Comparison of ENCODE assay signal across 22 cellular contexts in genomic region chr4:122673252-122673651, GRCh38. TPM values are rescaled to one million over a fixed set of nuclear protein-coding genes. Genes with fewer than 3 reads are reported as not detected.
A peak's percentile ranks its signal among the peaks of the same experiment; 100 is the strongest.
DNase-seq lines count a peak whose midpoint lies in the region; ATAC-seq, FAIRE-seq and TF ChIP-seq lines count a peak whose summit lies in the region.
"Had no signal": no experiment of that assay in that cellular context is flagged by ENCODE, and none has a peak within 500 bp of the region (broad histone marks: within the 10 kb centered on the region; RNA-seq: fewer than 3 reads in every experiment).

No MANE protein-coding gene starts in this region.

- H3K4me3 ChIP-seq in HFF-Myc (replicated peaks; ENCODE audit: low read depth, low read length) (no peak overlapping the region), neuronal stem cell (ENCODE audit: low read length in 2 of 2) (no peak overlapping the region)
- H3K4me3 ChIP-seq: coronary artery, gastroesophageal sphincter, transverse colon had no signal

- peaks cover 15% of the 10 kb centered on the region for H3K36me3 Mint-ChIP-seq in activated T-helper 1 cell treated with anti-CD3 and anti-CD28 coated beads, Interleukin-12 subunit alpha, Interleukin-12 subunit beta, Interleukin-2, Interleukin-4 antibody, amounts not matched to agents 30 ng/mL and 10 ng/mL and 1 ng/mL, durations not matched to agents 14 hours and 24 hours and 36 hours (ENCODE audit: low read depth)
- H3K36me3 Mint-ChIP-seq: CD8-positive, alpha-beta T cell had no signal

- H3K4me1 ChIP-seq in foreskin keratinocyte (peaks cover 26% of the 10 kb centered on the region), neuronal stem cell (ENCODE audit: control insufficient read depth in 2 of 2, insufficient read depth in 1 of 2, low read depth in 1 of 2, low read length in 2 of 2) (peaks cover 4 to 9% of the 10 kb centered on the region in 2 donors)
- H3K4me1 ChIP-seq: gastroesophageal sphincter had no signal

- no peak overlapping the region for H3K4ac ChIP-seq in neuronal stem cell (ENCODE audit: low read length)

- H3K23ac ChIP-seq in neuronal stem cell (ENCODE audit: low read depth, low read length, poor library complexity) = no peak overlapping the region

- H2BK120ac ChIP-seq in neuronal stem cell (ENCODE audit: low read depth, low read length) = no peak overlapping the region

- H3K79me1 ChIP-seq in neuronal stem cell (ENCODE audit: low read depth, low read length) = no peaks in the 10 kb centered on the region

- H3K9me3 ChIP-seq in neuronal stem cell (replicated peaks in 1 of 2; ENCODE audit: control insufficient read depth in 2 of 2, insufficient read depth in 1 of 2, low read depth in 1 of 2, low read length in 2 of 2) = no peaks in the 10 kb centered on the region
- H3K9me3 ChIP-seq: gastroesophageal sphincter, transverse colon had no signal

- H3K9me3 Mint-ChIP-seq in activated T-helper 1 cell treated with anti-CD3 and anti-CD28 coated beads, Interleukin-12 subunit alpha, Interleukin-12 subunit beta, Interleukin-2, Interleukin-4 antibody, amounts not matched to agents 30 ng/mL and 10 ng/mL and 1 ng/mL, durations not matched to agents 14 hours and 24 hours and 36 hours = peaks cover 20% of the 10 kb centered on the region
- H3K9me3 Mint-ChIP-seq: activated CD8-positive, alpha-beta T cell treated with anti-CD3 and anti-CD28 coated beads for 36 hours; CD8-positive, alpha-beta T cell; stimulated activated naive CD8-positive, alpha-beta T cell treated with anti-CD3 and anti-CD28 coated beads, Interleukin-15, Interleukin-2, amounts not matched to agents 100 ng/mL and 50 ng/mL, for 24 hours had no signal

- H2AFZ ChIP-seq in neuronal stem cell (ENCODE audit: low read length) = peak overlapping the region; percentile 85

- H4K8ac ChIP-seq in neuronal stem cell (ENCODE audit: low read depth, low read length) = no peak overlapping the region

- no peak overlapping the region for H3K9ac ChIP-seq in neuronal stem cell (ENCODE audit: low read depth, low read length, poor library complexity)

- ATAC-seq in foreskin keratinocyte (peak; percentile 24), HG03354 (IDR thresholded peaks at IDR 0.05; ENCODE audit: poor library complexity, severe bottlenecking, unreplicated experiment) (no peak), GM21390 (IDR thresholded peaks at IDR 0.05; ENCODE audit: unreplicated experiment) (no peak)
- ATAC-seq: activated CD8-positive, alpha-beta T cell treated with anti-CD3 and anti-CD28 coated beads for 36 hours; CD8-positive, alpha-beta T cell; gastroesophageal sphincter; left ventricle myocardium superior had no signal

- TF ChIP-seq CTCF in HFF-Myc (IDR thresholded peaks at IDR 0.05; ENCODE audit: low read depth, low read length, missing control alignments) (no peak), foreskin keratinocyte (conservative IDR thresholded peaks at IDR 0.05) (no peak)

- H3K27ac Mint-ChIP-seq in activated T-helper 1 cell treated with anti-CD3 and anti-CD28 coated beads, Interleukin-12 subunit alpha, Interleukin-12 subunit beta, Interleukin-2, Interleukin-4 antibody, amounts not matched to agents 30 ng/mL and 10 ng/mL and 1 ng/mL, durations not matched to agents 14 hours and 24 hours and 36 hours = peak overlapping the region; percentile 49
- H3K27ac Mint-ChIP-seq: activated CD8-positive, alpha-beta T cell treated with anti-CD3 and anti-CD28 coated beads for 36 hours; activated naive CD4-positive, alpha-beta T cell treated with anti-CD3 and anti-CD28 coated beads, Interleukin-2, amount 50 U/mL, for 24 hours; CD8-positive, alpha-beta T cell; stimulated activated naive CD8-positive, alpha-beta T cell treated with anti-CD3 and anti-CD28 coated beads, Interleukin-15, Interleukin-2, amounts not matched to agents 100 ng/mL and 50 ng/mL, for 24 hours had no signal

- no peak overlapping the region for H2BK15ac ChIP-seq in neuronal stem cell (ENCODE audit: low read length)

- no peak for FAIRE-seq in H54 (lab: Jason Lieb, UNC)

- H3K27me3 Mint-ChIP-seq in activated T-helper 1 cell treated with anti-CD3 and anti-CD28 coated beads, Interleukin-12 subunit alpha, Interleukin-12 subunit beta, Interleukin-2, Interleukin-4 antibody, amounts not matched to agents 30 ng/mL and 10 ng/mL and 1 ng/mL, durations not matched to agents 14 hours and 24 hours and 36 hours (ENCODE audit: insufficient read depth) = no peaks in the 10 kb centered on the region
- H3K27me3 Mint-ChIP-seq: activated naive CD4-positive, alpha-beta T cell treated with anti-CD3 and anti-CD28 coated beads, Interleukin-2, amount 50 U/mL, for 24 hours had no signal

- no peak overlapping the region for H3K18ac ChIP-seq in neuronal stem cell (ENCODE audit: low read length)

- TF ChIP-seq POLR2A in H54 (IDR thresholded peaks at IDR 0.05; ENCODE audit: low read depth, low read length) = no peak

- no peak overlapping the region for H3K4me2 ChIP-seq in neuronal stem cell (ENCODE audit: insufficient read depth, low read length, poor library complexity, severe bottlenecking)

- H4K91ac ChIP-seq in neuronal stem cell (ENCODE audit: low read depth, low read length, poor library complexity) = no peak overlapping the region

- peak; percentile 37 for DNase-seq in HFF-Myc (ENCODE audit: extremely low read depth, low read depth)
- DNase-seq in activated T-helper 1 cell treated with anti-CD3 and anti-CD28 coated beads, Interleukin-12 subunit alpha, Interleukin-12 subunit beta, Interleukin-2, Interleukin-4 antibody, amounts not matched to agents 30 ng/mL and 10 ng/mL and 1 ng/mL, durations not matched to agents 14 hours and 24 hours and 36 hours (ENCODE audit: low spot score) = no peak
- no peak for DNase-seq in foreskin keratinocyte
- DNase-seq in neuronal stem cell (ENCODE audit: low spot score) = no peak
- no peak for DNase-seq in H54 (ENCODE audit: insufficient read length, low spot score)
- DNase-seq in activated T-cell treated with anti-CD3 and anti-CD28 coated beads for 4 hours = no peak
- DNase-seq: activated CD8-positive, alpha-beta T cell treated with anti-CD3 and anti-CD28 coated beads for 36 hours; activated T-cell treated with anti-CD3 and anti-CD28 coated beads, Interleukin-2, amount 50 U/mL, for 48 hours; CD8-positive, alpha-beta T cell; KBM-7; left ventricle myocardium superior; NCI-H2029; posterior cingulate gyrus; T-helper 1 cell; transverse colon had no signal

- WGBS in neuronal stem cell (ENCODE audit: extremely low coverage in 2 of 2, insufficient read length in 2 of 2, insufficient replicate concordance in 1 of 2), 2 donors = no CpG with 5 or more reads among the region's 2 CpGs

- H2AK5ac ChIP-seq in neuronal stem cell (ENCODE audit: low read depth, low read length) = no peak overlapping the region

- H3K27ac ChIP-seq in foreskin keratinocyte = no peak overlapping the region
- no peak overlapping the region for H3K27ac ChIP-seq in neuronal stem cell (replicated peaks; ENCODE audit: low read length)
- H3K27ac ChIP-seq: coronary artery, gastroesophageal sphincter, transverse colon had no signal

- no peaks in the 10 kb centered on the region for H3K27me3 ChIP-seq in foreskin keratinocyte
- H3K27me3 ChIP-seq in neuronal stem cell (ENCODE audit: control insufficient read depth in 3 of 3, insufficient read depth in 3 of 3, low read depth in 1 of 3, low read length in 3 of 3) = no peaks in the 10 kb centered on the region
- H3K27me3 ChIP-seq: gastroesophageal sphincter, transverse colon had no signal

- no peak overlapping the region for H2BK12ac ChIP-seq in neuronal stem cell (ENCODE audit: low read length)

- no peak overlapping the region for H3K14ac ChIP-seq in neuronal stem cell (ENCODE audit: low read length)

- H2BK5ac ChIP-seq in neuronal stem cell (ENCODE audit: low read length) = no peak overlapping the region

- H3K4me1 Mint-ChIP-seq in activated T-helper 1 cell treated with anti-CD3 and anti-CD28 coated beads, Interleukin-12 subunit alpha, Interleukin-12 subunit beta, Interleukin-2, Interleukin-4 antibody, amounts not matched to agents 30 ng/mL and 10 ng/mL and 1 ng/mL, durations not matched to agents 14 hours and 24 hours and 36 hours (ENCODE audit: low read depth) = peaks cover 69% of the 10 kb centered on the region

- intact Hi-C loops in activated T-helper 1 cell treated with anti-CD3 and anti-CD28 coated beads, Interleukin-12 subunit alpha, Interleukin-12 subunit beta, Interleukin-2, Interleukin-4 antibody, amounts not matched to agents 30 ng/mL and 10 ng/mL and 1 ng/mL, durations not matched to agents 14 hours and 24 hours and 36 hours (cut with micrococcal nuclease) = no loop called here

- no peaks in the 10 kb centered on the region for H3K36me3 ChIP-seq in neuronal stem cell (replicated peaks in 1 of 2; ENCODE audit: control insufficient read depth in 2 of 2, insufficient read depth in 2 of 2, low read length in 2 of 2)
- H3K36me3 ChIP-seq: gastroesophageal sphincter, transverse colon had no signal

- H3K4me3 Mint-ChIP-seq in activated T-helper 1 cell treated with anti-CD3 and anti-CD28 coated beads, Interleukin-12 subunit alpha, Interleukin-12 subunit beta, Interleukin-2, Interleukin-4 antibody, amounts not matched to agents 30 ng/mL and 10 ng/mL and 1 ng/mL, durations not matched to agents 14 hours and 24 hours and 36 hours = no peak overlapping the region
- H3K4me3 Mint-ChIP-seq: activated CD8-positive, alpha-beta T cell treated with anti-CD3 and anti-CD28 coated beads for 36 hours; activated naive CD4-positive, alpha-beta T cell treated with anti-CD3 and anti-CD28 coated beads, Interleukin-2, amount 50 U/mL, for 24 hours; CD8-positive, alpha-beta T cell; stimulated activated naive CD8-positive, alpha-beta T cell treated with anti-CD3 and anti-CD28 coated beads, Interleukin-15, Interleukin-2, amounts not matched to agents 100 ng/mL and 50 ng/mL, for 24 hours had no signal

RNA-seq across cellular contexts. Expression of gene IL21, which starts 52.4 kb away (rescaled TPM):
- 136 and 138 TPM in 2 replicates for total RNA-seq in activated T-helper 1 cell treated with anti-CD3 and anti-CD28 coated beads, Interleukin-12 subunit alpha, Interleukin-12 subunit beta, Interleukin-2, Interleukin-4 antibody, amounts not matched to agents 30 ng/mL and 10 ng/mL and 1 ng/mL, durations not matched to agents 14 hours and 24 hours and 36 hours
- not detected in 2 replicates for total RNA-seq in foreskin keratinocyte
- polyA plus RNA-seq in foreskin keratinocyte = not detected in 2 replicates
- polyA plus RNA-seq in neuronal stem cell (2013, experiment 1 of 2) = not detected
- not detected for polyA plus RNA-seq in neuronal stem cell (2013, experiment 2 of 2)
- total RNA-seq: CD8-positive, alpha-beta T cell; left ventricle myocardium superior; NCI-H460 had no signal

RNA-seq across cellular contexts. Expression of gene BBS12, which starts 59.3 kb away (rescaled TPM):
- 4.4 and 6.2 TPM in 2 replicates for total RNA-seq in activated T-helper 1 cell treated with anti-CD3 and anti-CD28 coated beads, Interleukin-12 subunit alpha, Interleukin-12 subunit beta, Interleukin-2, Interleukin-4 antibody, amounts not matched to agents 30 ng/mL and 10 ng/mL and 1 ng/mL, durations not matched to agents 14 hours and 24 hours and 36 hours
- 3.0 and 3.4 TPM in 2 replicates for total RNA-seq in foreskin keratinocyte
- polyA plus RNA-seq in foreskin keratinocyte = 1.6 TPM in 2 replicates
- 3.9 TPM for polyA plus RNA-seq in neuronal stem cell (2013, experiment 1 of 2)
- polyA plus RNA-seq in neuronal stem cell (2013, experiment 2 of 2) = 3.9 TPM

Comparison
In these comparisons a context has a peak if more than half of its experiments do, and no peak if none do; other contexts are left out.
1. RNA of gene IL21, which starts 52.4 kb away (total RNA-seq): 136 to 138 TPM in activated T-helper 1 cell treated with anti-CD3 and anti-CD28 coated beads, Interleukin-12 subunit alpha, Interleukin-12 subunit beta, Interleukin-2, Interleukin-4 antibody, amounts not matched to agents 30 ng/mL and 10 ng/mL and 1 ng/mL, durations not matched to agents 14 hours and 24 hours and 36 hours; not detected in foreskin keratinocyte; every median in the first group is over 100 times any median in the second.